30 cellular contexts compared by ENCODE assay signal in the genomic region with DNA sequence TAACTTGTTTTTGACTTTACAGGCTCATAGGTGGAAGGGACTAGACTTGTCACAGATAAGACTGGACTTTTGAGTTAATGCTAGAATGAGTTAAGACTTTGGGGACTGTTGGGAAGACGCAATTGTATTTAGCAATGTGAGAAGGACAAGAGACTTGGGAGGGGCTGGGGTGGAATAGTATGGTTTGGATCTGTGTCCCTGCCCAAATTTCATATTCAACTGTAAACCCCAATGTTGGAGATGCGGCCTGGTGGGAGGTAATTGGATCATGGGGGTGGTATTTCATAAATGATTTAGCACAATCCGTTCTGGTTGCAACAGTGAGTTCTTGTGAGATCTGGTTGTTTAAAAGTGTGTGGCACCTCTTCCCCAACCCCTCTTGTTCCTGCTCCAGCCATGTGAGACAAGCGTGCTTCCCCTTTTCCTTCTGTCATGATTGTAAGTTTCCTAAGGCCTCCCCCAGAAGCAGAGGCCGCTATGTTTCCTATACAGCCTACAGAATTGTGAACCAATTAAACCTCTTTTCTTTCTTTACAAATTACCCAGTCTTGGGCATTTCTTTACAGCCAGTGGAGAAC. TPM values are rescaled to one million over a fixed set of nuclear protein-coding genes. Genes with fewer than 3 reads are reported as not detected.
A peak's percentile ranks its signal among the peaks of the same experiment; 100 is the strongest.
DNase-seq lines count a peak whose midpoint lies in the region; ATAC-seq and TF ChIP-seq lines count a peak whose summit lies in the region.
"Had no signal": no experiment of that assay in that cellular context is flagged by ENCODE, and none has a peak within 500 bp of the region (broad histone marks: within the 10 kb centered on the region; RNA-seq: fewer than 3 reads in every experiment).

No MANE protein-coding gene starts in this region.

- H3K9me3 ChIP-seq in adipocyte (ENCODE audit: control insufficient read depth, low read length) = no peaks in the 10 kb centered on the region
- H3K9me3 ChIP-seq: adrenal gland, sigmoid colon, thyroid gland had no signal

- H2AFZ ChIP-seq in GM23338 = no peak overlapping the region
- H2AFZ ChIP-seq: parathyroid adenoma had no signal

- H3F3A ChIP-seq in GM23338 (replicated peaks; ENCODE audit: low read depth) = no peaks in the 10 kb centered on the region

- peak overlapping the region; percentile 46 for H3K9ac ChIP-seq in adipocyte (ENCODE audit: low read length)
- H3K9ac ChIP-seq: parathyroid adenoma had no signal

- ATAC-seq in GM23338 = no peak
- no peak for ATAC-seq in HG03457 (IDR thresholded peaks at IDR 0.05; ENCODE audit: unreplicated experiment)
- no peak for ATAC-seq in GM21825 (IDR thresholded peaks at IDR 0.05; ENCODE audit: unreplicated experiment)
- ATAC-seq: CD8-positive, alpha-beta T cell; K562; natural killer cell; stimulated activated naive CD8-positive, alpha-beta T cell treated with anti-CD3 and anti-CD28 coated beads, Interleukin-15, Interleukin-2, amounts not matched to agents 100 U/mL and 50 U/mL, for 24 hours had no signal

- H3K27ac Mint-ChIP-seq in GM23338 (peak overlapping the region; percentile 9; the same call in 1 of the 2 replicates), osteocyte (ENCODE audit: unreplicated experiment) (no peak overlapping the region)
- H3K27ac Mint-ChIP-seq: activated CD4-positive, alpha-beta memory T cell treated with anti-CD3 and anti-CD28 coated beads, Interleukin-2, amount 10 ng/mL, durations not matched to agents 7 days and 5 days; CD8-positive, alpha-beta T cell; HFFc6; mesothelial cell of epicardium; natural killer cell had no signal

- H3K4me1 Mint-ChIP-seq in GM23338 = no peaks in the 10 kb centered on the region
- H3K4me1 Mint-ChIP-seq in osteocyte (ENCODE audit: unreplicated experiment) = peaks cover 32% of the 10 kb centered on the region
- H3K4me1 Mint-ChIP-seq: activated CD4-positive, alpha-beta memory T cell treated with anti-CD3 and anti-CD28 coated beads, Interleukin-2, amount 10 ng/mL, durations not matched to agents 7 days and 5 days had no signal

- no peak for TF ChIP-seq CTCF in GM23338 (conservative IDR thresholded peaks at IDR 0.05; ENCODE audit: low read depth in 2 of 2)
- no peak for TF ChIP-seq CTCF in NB4 (IDR thresholded peaks at IDR 0.05; ENCODE audit: low read depth, low read length)
- no peak for TF ChIP-seq CTCF in osteocyte (IDR thresholded peaks at IDR 0.05)

- peaks cover 14% of the 10 kb centered on the region for H3K79me2 ChIP-seq in GM23338 (replicated peaks; ENCODE audit: insufficient read depth)

- H3K4me3 Mint-ChIP-seq in GM23338 (no peak overlapping the region), osteocyte (ENCODE audit: unreplicated experiment) (no peak overlapping the region)
- H3K4me3 Mint-ChIP-seq: activated CD4-positive, alpha-beta memory T cell treated with anti-CD3 and anti-CD28 coated beads, Interleukin-2, amount 10 ng/mL, durations not matched to agents 7 days and 5 days; CD8-positive, alpha-beta T cell; HFFc6; mesothelial cell of epicardium; natural killer cell had no signal

- H3K27me3 ChIP-seq in GM23338 (ENCODE audit: insufficient read depth) (no peaks in the 10 kb centered on the region), adipocyte (replicated peaks; ENCODE audit: control insufficient read depth, insufficient read depth, low read length) (no peaks in the 10 kb centered on the region)
- H3K27me3 ChIP-seq: adrenal gland, brain microvascular endothelial cell, sigmoid colon, thyroid gland had no signal

- no peaks in the 10 kb centered on the region for H3K4me1 ChIP-seq in GM23338 (ENCODE audit: insufficient read depth)
- peaks cover 44% of the 10 kb centered on the region for H3K4me1 ChIP-seq in adipocyte (ENCODE audit: control insufficient read depth, insufficient read depth, low read length)
- H3K4me1 ChIP-seq: parathyroid adenoma had no signal

- H3K4me3 ChIP-seq in GM23338 (no peak overlapping the region), NB4 (ENCODE audit: low read depth, low read length) (no peak overlapping the region), adipocyte (ENCODE audit: low read length) (no peak overlapping the region)
- H3K4me3 ChIP-seq: adrenal gland, K562, sigmoid colon, thyroid gland had no signal

- H3K9me3 Mint-ChIP-seq in GM23338 (no peaks in the 10 kb centered on the region), osteocyte (ENCODE audit: unreplicated experiment) (no peaks in the 10 kb centered on the region)
- H3K9me3 Mint-ChIP-seq: activated CD4-positive, alpha-beta memory T cell treated with anti-CD3 and anti-CD28 coated beads, Interleukin-2, amount 10 ng/mL, durations not matched to agents 7 days and 5 days; CD8-positive, alpha-beta T cell; HFFc6; mesothelial cell of epicardium; natural killer cell had no signal

- no peaks in the 10 kb centered on the region for H3K9me2 ChIP-seq in GM23338 (ENCODE audit: insufficient read depth)

- no peak overlapping the region for H3K27ac ChIP-seq in GM23338 (ENCODE audit: low read depth)
- H3K27ac ChIP-seq: adrenal gland, brain microvascular endothelial cell, parathyroid adenoma, sigmoid colon, thyroid gland had no signal

- H3K36me3 Mint-ChIP-seq in GM23338 (ENCODE audit: low read depth) = peaks cover 15% of the 10 kb centered on the region; the same call in 2 of the 3 replicates
- peaks cover 25% of the 10 kb centered on the region for H3K36me3 Mint-ChIP-seq in osteocyte (ENCODE audit: unreplicated experiment)
- H3K36me3 Mint-ChIP-seq: natural killer cell had no signal

- H3K4me2 ChIP-seq in GM23338 = no peak overlapping the region

- no peak for DNase-seq in GM23338 (ENCODE audit: low spot score)
- DNase-seq in NB4 (ENCODE audit: low read depth) = peak; percentile 66
- no peak for DNase-seq in adipocyte (ENCODE audit: low read depth)
- DNase-seq in osteocyte (ENCODE audit: extremely low spot score, unreplicated experiment) = peak; percentile 15
- DNase-seq in activated T-cell treated with anti-CD3 and anti-CD28 coated beads, Interleukin-2, amount 50 U/mL, for 48 hours = no peak
- no peak for DNase-seq in glomerular visceral epithelial cell (ENCODE audit: extremely low spot score)
- DNase-seq: activated CD4-positive, alpha-beta memory T cell treated with anti-CD3 and anti-CD28 coated beads, Interleukin-2, amount 10 ng/mL, durations not matched to agents 7 days and 5 days; activated CD4-positive, CD25-positive, alpha-beta regulatory T cell treated with anti-CD3 and anti-CD28 coated beads, Interleukin-2, amount 50 U/mL, for 72 hours; activated gamma-delta T cell; adrenal gland; brain microvascular endothelial cell; CD8-positive, alpha-beta T cell; DMS 273 treated with DMSO at 0.1 percent for 48 hours; effector memory CD4-positive, alpha-beta T cell; erythroblast; HFFc6; left cardiac atrium; natural killer cell; NCI-H1694 treated with DMSO at 0.1 percent for 48 hours; NCI-H526; RPMI8226; sigmoid colon; stimulated activated naive CD8-positive, alpha-beta T cell treated with anti-CD3 and anti-CD28 coated beads, Interleukin-15, Interleukin-2, amounts not matched to agents 100 U/mL and 50 U/mL, for 24 hours; SW 1271; thyroid gland had no signal

- H3K36me3 ChIP-seq in GM23338 (ENCODE audit: insufficient read depth) = peaks cover 15% of the 10 kb centered on the region; the same call in 1 of the 2 replicates
- H3K36me3 ChIP-seq in adipocyte (ENCODE audit: control insufficient read depth, insufficient read depth, low read length, severe bottlenecking) = peaks cover 17% of the 10 kb centered on the region

- H4K20me1 ChIP-seq in GM23338 (replicated peaks; ENCODE audit: insufficient read depth) = peaks cover 4% of the 10 kb centered on the region; the same call in 1 of the 2 replicates

- no peak for TF ChIP-seq POLR2A in NB4 (IDR thresholded peaks at IDR 0.05; ENCODE audit: extremely low read depth, insufficient read length)

- H3K27me3 Mint-ChIP-seq in GM23338 (ENCODE audit: insufficient read depth, low read depth, poor library complexity) (no peaks in the 10 kb centered on the region), osteocyte (ENCODE audit: unreplicated experiment) (no peaks in the 10 kb centered on the region)
- H3K27me3 Mint-ChIP-seq: activated CD4-positive, alpha-beta memory T cell treated with anti-CD3 and anti-CD28 coated beads, Interleukin-2, amount 10 ng/mL, durations not matched to agents 7 days and 5 days had no signal

TF ChIP-seq in GM23338, 12 proteins besides CTCF, POLR2A, EP300 and RAD21 (continues in another document):
- no peak for TF ChIP-seq EZH2phosphoT487 (IDR thresholded peaks at IDR 0.05; ENCODE audit: unreplicated experiment)
- TF ChIP-seq, protein P1, sequence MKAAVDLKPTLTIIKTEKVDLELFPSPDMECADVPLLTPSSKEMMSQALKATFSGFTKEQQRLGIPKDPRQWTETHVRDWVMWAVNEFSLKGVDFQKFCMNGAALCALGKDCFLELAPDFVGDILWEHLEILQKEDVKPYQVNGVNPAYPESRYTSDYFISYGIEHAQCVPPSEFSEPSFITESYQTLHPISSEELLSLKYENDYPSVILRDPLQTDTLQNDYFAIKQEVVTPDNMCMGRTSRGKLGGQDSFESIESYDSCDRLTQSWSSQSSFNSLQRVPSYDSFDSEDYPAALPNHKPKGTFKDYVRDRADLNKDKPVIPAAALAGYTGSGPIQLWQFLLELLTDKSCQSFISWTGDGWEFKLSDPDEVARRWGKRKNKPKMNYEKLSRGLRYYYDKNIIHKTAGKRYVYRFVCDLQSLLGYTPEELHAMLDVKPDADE (IDR thresholded peaks at IDR 0.05) = no peak
- no peak for TF ChIP-seq POLR2AphosphoS5 (IDR thresholded peaks at IDR 0.05; ENCODE audit: low read depth)
- no peak for TF ChIP-seq ZNF331 (CRISPR knock-in tag; IDR thresholded peaks at IDR 0.05; ENCODE audit: low read depth)

RNA-seq across cellular contexts. Expression of gene RNF216, which starts 22.6 kb away (rescaled TPM):
- 26.7 and 31.3 TPM in 2 replicates for total RNA-seq in GM23338 (2014; rRNA removed; shearing (Covaris generic))
- polyA plus RNA-seq in GM23338 (2016; fragmentation: Nextera tagmentation; extraction: Ambion mirVana) = 20.0 and 25.2 TPM in 2 replicates
- 51.0 and 51.8 TPM in 2 replicates for total RNA-seq in osteocyte

Comparison
In these comparisons a context has a peak if more than half of its experiments do, and no peak if none do; other contexts are left out.
1. DNase-seq: peak in NB4 (single experiment) and osteocyte (single experiment); none in GM23338 (single experiment), adipocyte (single experiment), activated T-cell treated with anti-CD3 and anti-CD28 coated beads, Interleukin-2, amount 50 U/mL, for 48 hours (0 of 2) and glomerular visceral epithelial cell (single experiment).